ENCODE assay signal across 22 cellular contexts in genomic region chr2:227819398-227819697, GRCh38. TPM values are rescaled to one million over a fixed set of nuclear protein-coding genes. Genes with fewer than 3 reads are reported as not detected.
A peak's percentile ranks its signal among the peaks of the same experiment; 100 is the strongest.
DNase-seq lines count a peak whose midpoint lies in the region; ATAC-seq, FAIRE-seq and TF ChIP-seq lines count a peak whose summit lies in the region.
"Had no signal": no experiment of that assay in that cellular context is flagged by ENCODE, and none has a peak within 500 bp of the region (broad histone marks: within the 10 kb centered on the region; RNA-seq: fewer than 3 reads in every experiment).

No MANE protein-coding gene starts in this region.

- FAIRE-seq in RCC 7860 (lab: Jason Lieb, UNC): peak; percentile 85
- FAIRE-seq: TTC549 had no signal

- no peaks in the 10 kb centered on the region for H3K27me3 ChIP-seq in GM23248 (replicated peaks; ENCODE audit: insufficient read depth)
- H3K27me3 ChIP-seq: MG63, suprapubic skin had no signal

- H3K36me3 ChIP-seq in GM23248 (ENCODE audit: low read depth): no peaks in the 10 kb centered on the region
- H3K36me3 ChIP-seq: lower lobe of right lung, suprapubic skin had no signal

- ATAC-seq in omental fat pad (ENCODE audit: low FRiP score) (no peak), HG03439 (IDR thresholded peaks at IDR 0.05; ENCODE audit: unreplicated experiment) (no peak)

- H4K20me1 ChIP-seq in GM23248 (ENCODE audit: insufficient read depth): no peaks in the 10 kb centered on the region

- H3K9me3 ChIP-seq in GM23248 (ENCODE audit: low read depth): no peaks in the 10 kb centered on the region
- H3K9me3 ChIP-seq: lower lobe of right lung, suprapubic skin had no signal

- H3K9ac ChIP-seq in GM23248: 0 out of 2 replicates have a peak overlapping the region, but pooled peaks have one; percentile 31

- H3K4me3 ChIP-seq in GM23248 (0 out of 2 replicates have a peak overlapping the region, but pooled peaks have one; percentile 30), epithelial cell of proximal tubule (ENCODE audit: low read depth, low read length) (no peak overlapping the region), retinal pigment epithelial cell (ENCODE audit: low read length) (no peak overlapping the region)
- H3K4me3 ChIP-seq: lower lobe of right lung, MG63, SK-N-MC, suprapubic skin had no signal

- no peak for TF ChIP-seq CTCF in epithelial cell of proximal tubule (conservative IDR thresholded peaks at IDR 0.05; ENCODE audit: low read depth, low read length)
- no peak for TF ChIP-seq CTCF in retinal pigment epithelial cell (conservative IDR thresholded peaks at IDR 0.05; ENCODE audit: low read depth, low read length)
- no peak for TF ChIP-seq CTCF in omental fat pad (IDR thresholded peaks at IDR 0.05)

- H3K4me1 ChIP-seq in GM23248 (ENCODE audit: insufficient read depth): peaks cover 30% of the 10 kb centered on the region

- H3K27ac ChIP-seq in GM23248: peak overlapping the region; percentile 80
- H3K27ac ChIP-seq: lower lobe of right lung, SK-N-MC, suprapubic skin had no signal

- no peak overlapping the region for H2AFZ ChIP-seq in GM23248

- peaks cover 28% of the 10 kb centered on the region for H3F3A ChIP-seq in GM23248 (ENCODE audit: insufficient read depth)

- in situ Hi-C loops in GM23248 (cut with MboI): no loop called here

- no peaks in the 10 kb centered on the region for H3K79me2 ChIP-seq in GM23248 (ENCODE audit: insufficient read depth)

- WGBS in GM23248 (ENCODE audit: low coverage in 1 of 2, low lambda C conversion rate in 2 of 2, missing lambda C conversion rate in 2 of 2), 2 experiments: 95 to 100% methylated on average over 3 of the region's 3 CpGs

- no peaks in the 10 kb centered on the region for H3K9me2 ChIP-seq in GM23248 (ENCODE audit: insufficient read depth)

- H3K4me2 ChIP-seq in GM23248 (ENCODE audit: unreplicated experiment): peak overlapping the region; percentile 61

- DNase-seq in GM23248 (no peak), RCC 7860 (ENCODE audit: low spot score) (peak; percentile 70), epithelial cell of proximal tubule (ENCODE audit: low read depth) (peak; percentile 88), retinal pigment epithelial cell (ENCODE audit: low read depth) (peak; percentile 60), omental fat pad (ENCODE audit: low spot score) (no peak)
- DNase-seq in activated CD8-positive, alpha-beta memory T cell treated with anti-CD3 and anti-CD28 coated beads for 24 hours: no peak
- DNase-seq: activated CD4-positive, alpha-beta T cell treated with anti-CD3 and anti-CD28 coated beads, Interleukin-2, amount 10 ng/mL, durations not matched to agents 7 days and 5 days; activated T-cell treated with anti-CD3 and anti-CD28 coated beads, Interleukin-2, amount 50 U/mL, for 72 hours; cerebellar nuclear complex; DMS153; endodermal cell; H7; natural killer cell; NCI-H187 treated with DMSO at 0.1 percent for 48 hours had no signal

RNA-seq across cellular contexts. Expression of gene CCL20, which starts 5.7 kb away (rescaled TPM):
- total RNA-seq in GM23248 (2014; rRNA removed; shearing (Covaris generic)): not detected in 2 replicates
- not detected in 2 replicates for polyA plus RNA-seq in GM23248 (2016; fragmentation: Nextera tagmentation; extraction: Ambion mirVana)
- 1.0 and 1.2 TPM in 2 replicates for total RNA-seq in epithelial cell of proximal tubule
- 10 to 100 TPM in 1 of 4 donors, 1 to 10 TPM in 1, not detected in 2; 3.4 to 19.2 TPM for total RNA-seq in omental fat pad
- total RNA-seq: endodermal cell, H7 had no signal
- polyA plus RNA-seq: BJ had no signal

RNA-seq across cellular contexts. Expression of gene DAW1, which starts 52.1 kb away (rescaled TPM):
- under 0.01 and 2.1 TPM in 2 replicates for total RNA-seq in GM23248 (2014; rRNA removed; shearing (Covaris generic))
- 0.81 and 1.1 TPM in 2 replicates for polyA plus RNA-seq in GM23248 (2016; fragmentation: Nextera tagmentation; extraction: Ambion mirVana)
- 1.6 and 1.7 TPM in 2 replicates for total RNA-seq in epithelial cell of proximal tubule
- 10 to 100 TPM in 1 of 4 donors, 1 to 10 TPM in 1, not detected in 2; 1.9 to 11.0 TPM for total RNA-seq in omental fat pad
- total RNA-seq: activated CD4-positive, alpha-beta T cell treated with anti-CD3 and anti-CD28 coated beads, Interleukin-2, amount 10 ng/mL, durations not matched to agents 7 days and 5 days; activated T-cell treated with anti-CD3 and anti-CD28 coated beads, Interleukin-2, amount 50 U/mL, for 72 hours; fibroblast of villous mesenchyme; natural killer cell had no signal
- polyA plus RNA-seq: BJ had no signal

Comparison
In these comparisons a context has a peak if more than half of its experiments do, and no peak if none do; other contexts are left out.
1. DNase-seq: peak in RCC 7860 (single experiment), epithelial cell of proximal tubule (single experiment) and retinal pigment epithelial cell (single experiment); none in GM23248 (single experiment), activated CD8-positive, alpha-beta memory T cell treated with anti-CD3 and anti-CD28 coated beads for 24 hours (single experiment) and omental fat pad (single experiment).